Comparison of ENCODE assay signal across 8 cellular contexts in genomic region chr12:133037207-133038005, GRCh38. TPM values are rescaled to one million over a fixed set of nuclear protein-coding genes. Genes with fewer than 3 reads are reported as not detected.
DNase-seq lines count a peak whose midpoint lies in the region; ATAC-seq, FAIRE-seq and TF ChIP-seq lines count a peak whose summit lies in the region.

Gene ZNF84 (plus strand): TSS chr12:133037509. CDS start chr12:133041468, 3,959 bp downstream.

- DNase-seq in AG09319 (ENCODE audit: extremely low read depth, low read depth) = peak; percentile 98
- DNase-seq in NCI-H460 (ENCODE audit: extremely low read depth, low read depth) = peak; percentile 98
- peak; percentile 94 for DNase-seq in activated CD4-positive, CD25-positive, alpha-beta regulatory T cell treated with anti-CD3 and anti-CD28 coated beads, Interleukin-2, amount 50 U/mL, for 72 hours
- DNase-seq in cerebellar nuclear complex (lab: John Stamatoyannopoulos, UW) = peak; percentile 58 to 70
- DNase-seq in stimulated activated CD4-positive, alpha-beta T cell treated with anti-CD3 and anti-CD28 coated beads, Interleukin-12 subunit alpha, Interleukin-12 subunit beta, amount 100 ng/mL, for 4 hours = peak; percentile 95

- peak; percentile 72 for FAIRE-seq in islet of Langerhans (lab: Jason Lieb, UNC)

- no peak for TF ChIP-seq CTCF in AG09319 (IDR thresholded peaks at IDR 0.05; ENCODE audit: low read depth, low read length)

- peak; percentile 90 for ATAC-seq in GM19043 (IDR thresholded peaks at IDR 0.05; ENCODE audit: low read depth, unreplicated experiment)
- ATAC-seq in HG03378 (IDR thresholded peaks at IDR 0.05; ENCODE audit: unreplicated experiment) = peak; percentile 85

RNA-seq across cellular contexts. Expression of gene ZNF84, which starts in this region (rescaled TPM):
- total RNA-seq in NCI-H460 (2014; rRNA removed; shearing (Covaris generic)) = 26.8 and 41.2 TPM in 2 replicates
- 111 and 118 TPM in 2 replicates for polyA plus RNA-seq in NCI-H460 (2014; cell fraction: nucleus; rRNA removed)

Comparison
In these comparisons a context has a peak if more than half of its experiments do, and no peak if none do; other contexts are left out.
1. Peak in every context shown above with its lines: DNase-seq and ATAC-seq.